Comparison of ENCODE assay signal across 8 cellular contexts in the genomic region with DNA sequence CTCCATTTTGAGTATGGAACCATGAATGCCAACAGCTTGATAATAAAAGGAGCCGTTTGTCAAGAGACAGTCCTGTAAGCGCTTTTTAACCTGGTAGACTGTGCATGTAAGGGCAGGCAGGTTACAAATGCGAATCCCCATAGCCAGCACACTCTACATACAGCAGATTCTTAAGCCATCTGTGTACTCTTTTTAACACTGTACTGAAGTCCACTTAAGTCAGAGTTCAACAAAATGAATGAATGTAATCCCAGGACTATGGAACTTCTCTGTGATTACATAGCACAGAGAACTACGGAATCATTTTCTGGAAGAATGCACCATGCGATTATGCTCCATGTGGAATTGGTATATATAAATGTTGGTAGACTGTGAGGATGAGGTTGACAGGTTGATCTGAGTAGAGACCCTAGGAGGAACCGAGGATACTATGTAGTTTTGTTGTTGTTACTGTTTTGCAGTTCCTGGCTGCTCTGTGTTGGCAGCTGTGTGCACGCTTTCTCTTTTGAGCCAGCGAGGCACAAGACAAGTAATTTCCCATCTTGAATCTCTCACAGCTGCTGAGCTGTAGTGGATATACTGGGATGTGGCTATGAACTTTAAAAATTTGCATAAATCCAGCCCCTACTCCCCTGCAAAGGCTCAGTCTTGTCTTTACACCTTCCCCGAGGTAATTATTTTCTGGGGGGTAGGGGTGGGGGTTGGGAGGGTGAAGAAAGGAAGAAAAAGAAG. TPM values are rescaled to one million over a fixed set of nuclear protein-coding genes. Genes with fewer than 3 reads are reported as not detected.
A peak's percentile ranks its signal among the peaks of the same experiment; 100 is the strongest.
DNase-seq lines count a peak whose midpoint lies in the region; ATAC-seq and TF ChIP-seq lines count a peak whose summit lies in the region.

No MANE protein-coding gene starts in this region.

- CTCF ChIA-PET in CD8-positive, alpha-beta T cell (lab: Charles Lee): interaction anchor here (0.9 to 5.3 kb wide), 27 partner anchors 8 to 762 kb away, joined by 3 to 37 read pairs (median 4); partner anchors contain the start of gene LRRC8D
- CTCF ChIA-PET in activated B cell treated with CpG ODN at 0.5 μM for 24 hours (lab: Charles Lee): interaction anchor here (0.6 to 3.8 kb wide), 23 partner anchors 8 to 227 kb away, joined by 3 to 32 read pairs (median 4); partner anchors contain the start of gene LRRC8D

- peak overlapping the region; percentile 92 for H3K27ac Mint-ChIP-seq in CD8-positive, alpha-beta T cell
- H3K27ac Mint-ChIP-seq in activated B cell treated with CpG ODN at 0.5 μM for 24 hours: peak overlapping the region; percentile 90

- DNase-seq in CD8-positive, alpha-beta T cell: no peak
- DNase-seq in activated B cell treated with CpG ODN at 0.5 μM for 24 hours (no peak), heart left ventricle (peak in 2 of 5 donors; percentile 16 to 32), retinal pigment epithelial cell (ENCODE audit: low read depth) (no peak), T-helper 9 cell (no peak), SW480 (ENCODE audit: low spot score) (no peak)

- peak overlapping the region; percentile 75 for H3K27ac ChIP-seq in CD8-positive, alpha-beta T cell (ENCODE audit: low read depth, low read length)
- H3K27ac ChIP-seq in heart left ventricle: peak overlapping the region in 11 of 12 donors; percentile 1 to 88 (median 73)

- no peaks in the 10 kb centered on the region for H3K27me3 Mint-ChIP-seq in CD8-positive, alpha-beta T cell (ENCODE audit: low read depth)
- no peaks in the 10 kb centered on the region for H3K27me3 Mint-ChIP-seq in activated B cell treated with CpG ODN at 0.5 μM for 24 hours

- no peak for TF ChIP-seq POLR2A in heart left ventricle (IDR thresholded peaks at IDR 0.05)

- H3K36me3 ChIP-seq in CD8-positive, alpha-beta T cell (ENCODE audit: insufficient read depth, low read length): no peaks in the 10 kb centered on the region
- peaks cover 0 to 6% (median 0%) of the 10 kb centered on the region in 9 donors for H3K36me3 ChIP-seq in heart left ventricle

- intact Hi-C loops in CD8-positive, alpha-beta T cell (cut with DNase I, micrococcal nuclease): loop anchor here (1.0 to 10.0 kb wide), 7 partner anchors 21 to 948 kb away; partner anchors contain the start of genes LRRC8D (in 2 of the 2) and GTF2B (in 1 of the 2)
- intact Hi-C loops in activated B cell treated with CpG ODN at 0.5 μM for 24 hours (cut with micrococcal nuclease) (loop anchor here (1.0 to 5.0 kb wide), 6 partner anchors 13 to 318 kb away; partner anchors contain the start of genes LRRC8B, LRRC8D and ZNF326), heart left ventricle (cut with DNase I) (loop anchor here in 9 of 10 donors (1.0 to 10.0 kb wide), 10 partner anchors 35 to 145 kb away; no protein-coding TSS in a partner anchor)

- no peaks in the 10 kb centered on the region for H3K9me3 Mint-ChIP-seq in CD8-positive, alpha-beta T cell
- H3K9me3 Mint-ChIP-seq in activated B cell treated with CpG ODN at 0.5 μM for 24 hours: no peaks in the 10 kb centered on the region

- peak overlapping the region; percentile 97 for H3K4me3 Mint-ChIP-seq in CD8-positive, alpha-beta T cell
- peak overlapping the region; percentile 94 for H3K4me3 Mint-ChIP-seq in activated B cell treated with CpG ODN at 0.5 μM for 24 hours

- H3K9me3 ChIP-seq in CD8-positive, alpha-beta T cell (ENCODE audit: low read length): no peaks in the 10 kb centered on the region
- H3K9me3 ChIP-seq in heart left ventricle: no peaks in the 10 kb centered on the region

- peak overlapping the region; percentile 92 for H3K4me3 ChIP-seq in CD8-positive, alpha-beta T cell (ENCODE audit: low read depth, low read length)
- H3K4me3 ChIP-seq in heart left ventricle (peak overlapping the region; percentile 62 to 89 (median 74)), retinal pigment epithelial cell (ENCODE audit: low read length) (peak overlapping the region; percentile 70)

- no peak for TF ChIP-seq CTCF in CD8-positive, alpha-beta T cell (IDR thresholded peaks at IDR 0.05)
- no peak for TF ChIP-seq CTCF in activated B cell treated with CpG ODN at 0.5 μM for 24 hours (IDR thresholded peaks at IDR 0.05)
- TF ChIP-seq CTCF in heart left ventricle (IDR thresholded peaks at IDR 0.05): no peak
- TF ChIP-seq CTCF in retinal pigment epithelial cell (conservative IDR thresholded peaks at IDR 0.05; ENCODE audit: low read depth, low read length): no peak

- peaks cover 28% of the 10 kb centered on the region for H3K4me1 ChIP-seq in CD8-positive, alpha-beta T cell (ENCODE audit: insufficient read depth, low read length)
- H3K4me1 ChIP-seq in heart left ventricle: peaks cover 0 to 37% (median 12%) of the 10 kb centered on the region in 12 donors

- peak; percentile 34 for ATAC-seq in CD8-positive, alpha-beta T cell
- ATAC-seq in GM19328 (IDR thresholded peaks at IDR 0.05; ENCODE audit: unreplicated experiment): peak; percentile 34
- ATAC-seq in HG03280 (IDR thresholded peaks at IDR 0.05; ENCODE audit: unreplicated experiment): peak; percentile 39
- ATAC-seq in activated B cell treated with CpG ODN at 0.5 μM for 24 hours (ENCODE audit: low read depth): peak; percentile 23
- peak; percentile 49 to 64 (median 57) for ATAC-seq in heart left ventricle

- H3K36me3 Mint-ChIP-seq in CD8-positive, alpha-beta T cell: peaks cover 10% of the 10 kb centered on the region
- H3K36me3 Mint-ChIP-seq in activated B cell treated with CpG ODN at 0.5 μM for 24 hours (ENCODE audit: low read depth): peaks cover 6% of the 10 kb centered on the region

- H3K4me1 Mint-ChIP-seq in CD8-positive, alpha-beta T cell (ENCODE audit: low read depth): peaks cover 45% of the 10 kb centered on the region
- H3K4me1 Mint-ChIP-seq in activated B cell treated with CpG ODN at 0.5 μM for 24 hours: peaks cover 45% of the 10 kb centered on the region

- POLR2A ChIA-PET in CD8-positive, alpha-beta T cell (lab: Charles Lee): interaction anchor here (0.6 to 3.0 kb wide), 27 partner anchors 9 to 234 kb away, joined by 3 to 50 read pairs (median 4); partner anchors contain the start of genes LRRC8C and LRRC8D
- POLR2A ChIA-PET in activated B cell treated with CpG ODN at 0.5 μM for 24 hours (lab: Charles Lee): interaction anchor here (0.6 to 2.8 kb wide), 7 partner anchors 9 to 136 kb away, joined by 3 to 81 read pairs (median 4); partner anchors contain the start of gene LRRC8D

- H3K27me3 ChIP-seq in CD8-positive, alpha-beta T cell (ENCODE audit: insufficient read depth, low read length): no peaks in the 10 kb centered on the region
- H3K27me3 ChIP-seq in heart left ventricle: no peaks in the 10 kb centered on the region

- 26 to 32% (median 28%) methylated on average over 9 of the region's 9 CpGs for WGBS in heart left ventricle, 4 donors

RNA-seq across cellular contexts. Expression of gene LRRC8D, which starts 21.9 kb away (rescaled TPM):
- 10 to 100 TPM; 14.2 to 16.9 TPM for total RNA-seq in CD8-positive, alpha-beta T cell
- total RNA-seq in activated B cell treated with CpG ODN at 0.5 μM for 24 hours: 31.3 and 36.0 TPM in 2 replicates
- total RNA-seq in heart left ventricle: 10 to 100 TPM in 3 of 9 donors, 1 to 10 TPM in 6; 5.7 to 13.0 (median 8.0) TPM
- polyA plus RNA-seq in heart left ventricle: 10 to 100 TPM in 1 of 2 donors, 1 to 10 TPM in 1; 2.1 to 16.5 TPM
